14 cellular contexts compared by ENCODE assay signal in genomic region chr4:22573198-22573597, GRCh38. TPM values are rescaled to one million over a fixed set of nuclear protein-coding genes. Genes with fewer than 3 reads are reported as not detected.
A peak's percentile ranks its signal among the peaks of the same experiment; 100 is the strongest.
DNase-seq lines count a peak whose midpoint lies in the region; ATAC-seq and TF ChIP-seq lines count a peak whose summit lies in the region.
"Had no signal": no experiment of that assay in that cellular context is flagged by ENCODE, and none has a peak within 500 bp of the region (broad histone marks: within the 10 kb centered on the region; RNA-seq: fewer than 3 reads in every experiment).

No MANE protein-coding gene starts in this region.

- no peaks in the 10 kb centered on the region for H3K4me1 ChIP-seq in right atrium auricular region

- H3K9me3 Mint-ChIP-seq in HFFc6: no peaks in the 10 kb centered on the region; the same call in 1 of the 2 replicates

- H3K27me3 Mint-ChIP-seq in HFFc6 (ENCODE audit: insufficient read depth): no peaks in the 10 kb centered on the region; the same call in none of the 2 replicates
- H3K27me3 Mint-ChIP-seq: activated B cell treated with CpG ODN at 0.5 μM for 24 hours had no signal

- H3K4me1 Mint-ChIP-seq in HFFc6 (ENCODE audit: low read depth): no peaks in the 10 kb centered on the region
- H3K4me1 Mint-ChIP-seq: activated B cell treated with CpG ODN at 0.5 μM for 24 hours had no signal

- H3K9me3 ChIP-seq in right atrium auricular region: peaks cover 0 to 22% of the 10 kb centered on the region in 2 donors

- TF ChIP-seq EP300 in Ishikawa (IDR thresholded peaks at IDR 0.05; ENCODE audit: borderline replicate concordance): no peak

- peak; percentile 45 for ATAC-seq in sciatic nerve
- ATAC-seq in GM19463 (IDR thresholded peaks at IDR 0.05; ENCODE audit: unreplicated experiment): no peak

- no peak overlapping the region for H3K4me3 Mint-ChIP-seq in HFFc6
- H3K4me3 Mint-ChIP-seq: activated B cell treated with CpG ODN at 0.5 μM for 24 hours had no signal

- H3K27ac ChIP-seq in right atrium auricular region: peak overlapping the region in 1 of 2 donors; percentile 4
- H3K27ac ChIP-seq: C4-2B, Peyer's patch, upper lobe of left lung had no signal

- no peaks in the 10 kb centered on the region for H3K36me3 Mint-ChIP-seq in HFFc6 (ENCODE audit: low read depth)

- no peak overlapping the region for H3K27ac Mint-ChIP-seq in HFFc6
- H3K27ac Mint-ChIP-seq: activated B cell treated with CpG ODN at 0.5 μM for 24 hours; activated T-helper 2 cell treated with anti-CD3 and anti-CD28 coated beads, Interferon-gamma antibody, Interleukin-2, Interleukin-4, amounts not matched to agents 10 μg/mL and 5 μg/mL and 100 μg/mL, durations not matched to agents 14 hours and 24 hours and 36 hours had no signal

- H3K27me3 ChIP-seq in right atrium auricular region: no peaks in the 10 kb centered on the region
- H3K27me3 ChIP-seq: Peyer's patch, upper lobe of left lung had no signal

- no peak overlapping the region for H3K4me3 ChIP-seq in right atrium auricular region
- H3K4me3 ChIP-seq: Peyer's patch, upper lobe of left lung had no signal

- DNase-seq in astrocyte of the hippocampus (ENCODE audit: low read depth, low spot score) (peak; percentile 86), right atrium auricular region (ENCODE audit: low spot score) (peak; percentile 72), sciatic nerve (ENCODE audit: low spot score) (peak; percentile 78), HFFc6 (no peak)
- no peak for DNase-seq in activated naive CD4-positive, alpha-beta T cell treated with anti-CD3 and anti-CD28 coated beads, Interleukin-2, amount 50 U/mL, for 16 hours
- DNase-seq in activated CD4-positive, alpha-beta T cell treated with anti-CD3 and anti-CD28 coated beads, Interleukin-2, amount 50 U/mL, for 48 hours: no peak
- DNase-seq: activated B cell treated with CpG ODN at 0.5 μM for 24 hours, NCI-H1694 treated with DMSO at 0.1 percent for 48 hours had no signal

- intact Hi-C loops in sciatic nerve (cut with DNase I): no loop called here

- TF ChIP-seq CTCF in right atrium auricular region (IDR thresholded peaks at IDR 0.05) (no peak), HFFc6 (IDR thresholded peaks at IDR 0.05) (no peak)

- H3K36me3 ChIP-seq in right atrium auricular region: no peaks in the 10 kb centered on the region
- H3K36me3 ChIP-seq: Peyer's patch, upper lobe of left lung had no signal

- no peak for TF ChIP-seq RAD21 in Ishikawa (IDR thresholded peaks at IDR 0.05; ENCODE audit: low read depth)

TF ChIP-seq in Ishikawa, 13 proteins besides CTCF, POLR2A, EP300 and RAD21:
- TF ChIP-seq NFIC (IDR thresholded peaks at IDR 0.05) (0 out of 2 replicates have a peak, but pooled peaks have one; percentile 27), TCF12 (IDR thresholded peaks at IDR 0.05; ENCODE audit: low read depth) (no peak), CEBPB (IDR thresholded peaks at IDR 0.05) (no peak), FOXM1 (IDR thresholded peaks at IDR 0.05; ENCODE audit: borderline replicate concordance, low read depth) (no peak)
TF ChIP-seq in Ishikawa: peak in this region for 1.

RNA-seq across cellular contexts. Expression of gene ADGRA3, which starts 57.3 kb away (rescaled TPM):
- total RNA-seq in right atrium auricular region (10 to 100 TPM; 27.8 to 28.3 TPM), sciatic nerve (21.4 TPM)
- total RNA-seq in HFFc6 (2021; fragmentation: NEBNext Ultra II Directional; extraction: Animal tissue kit (Norgen Biotek cat#: 25700)): 10 to 100 TPM; 15.1 to 19.0 (median 17.7) TPM
- total RNA-seq: activated B cell treated with CpG ODN at 0.5 μM for 24 hours had no signal

Comparison
In these comparisons a context has a peak if more than half of its experiments do, and no peak if none do; other contexts are left out.
1. DNase-seq: peak in astrocyte of the hippocampus (single experiment), right atrium auricular region (single experiment) and sciatic nerve (single experiment); none in activated naive CD4-positive, alpha-beta T cell treated with anti-CD3 and anti-CD28 coated beads, Interleukin-2, amount 50 U/mL, for 16 hours (single experiment), activated CD4-positive, alpha-beta T cell treated with anti-CD3 and anti-CD28 coated beads, Interleukin-2, amount 50 U/mL, for 48 hours (0 of 2) and HFFc6 (single experiment).